Comparison of ENCODE assay signal across 1 cellular context in genomic region chr19:55586976-55587668, GRCh38.
A peak's percentile ranks its signal among the peaks of the same experiment; 100 is the strongest.
TF ChIP-seq lines count a peak whose summit lies in the region.

No MANE protein-coding gene starts in this region.

TF ChIP-seq in GM12878, 131 proteins besides CTCF, POLR2A, EP300 and RAD21 (continues in another document):
- no peak for TF ChIP-seq GATAD2B (conservative IDR thresholded peaks at IDR 0.05; ENCODE audit: low read depth)
- TF ChIP-seq, protein P1, sequence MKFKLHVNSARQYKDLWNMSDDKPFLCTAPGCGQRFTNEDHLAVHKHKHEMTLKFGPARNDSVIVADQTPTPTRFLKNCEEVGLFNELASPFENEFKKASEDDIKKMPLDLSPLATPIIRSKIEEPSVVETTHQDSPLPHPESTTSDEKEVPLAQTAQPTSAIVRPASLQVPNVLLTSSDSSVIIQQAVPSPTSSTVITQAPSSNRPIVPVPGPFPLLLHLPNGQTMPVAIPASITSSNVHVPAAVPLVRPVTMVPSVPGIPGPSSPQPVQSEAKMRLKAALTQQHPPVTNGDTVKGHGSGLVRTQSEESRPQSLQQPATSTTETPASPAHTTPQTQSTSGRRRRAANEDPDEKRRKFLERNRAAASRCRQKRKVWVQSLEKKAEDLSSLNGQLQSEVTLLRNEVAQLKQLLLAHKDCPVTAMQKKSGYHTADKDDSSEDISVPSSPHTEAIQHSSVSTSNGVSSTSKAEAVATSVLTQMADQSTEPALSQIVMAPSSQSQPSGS (IDR thresholded peaks at IDR 0.05; ENCODE audit: low read length), result no peak
- no peak for TF ChIP-seq SMC3 (IDR thresholded peaks at IDR 0.05; ENCODE audit: borderline replicate concordance, low read length)
- TF ChIP-seq, protein P2, sequence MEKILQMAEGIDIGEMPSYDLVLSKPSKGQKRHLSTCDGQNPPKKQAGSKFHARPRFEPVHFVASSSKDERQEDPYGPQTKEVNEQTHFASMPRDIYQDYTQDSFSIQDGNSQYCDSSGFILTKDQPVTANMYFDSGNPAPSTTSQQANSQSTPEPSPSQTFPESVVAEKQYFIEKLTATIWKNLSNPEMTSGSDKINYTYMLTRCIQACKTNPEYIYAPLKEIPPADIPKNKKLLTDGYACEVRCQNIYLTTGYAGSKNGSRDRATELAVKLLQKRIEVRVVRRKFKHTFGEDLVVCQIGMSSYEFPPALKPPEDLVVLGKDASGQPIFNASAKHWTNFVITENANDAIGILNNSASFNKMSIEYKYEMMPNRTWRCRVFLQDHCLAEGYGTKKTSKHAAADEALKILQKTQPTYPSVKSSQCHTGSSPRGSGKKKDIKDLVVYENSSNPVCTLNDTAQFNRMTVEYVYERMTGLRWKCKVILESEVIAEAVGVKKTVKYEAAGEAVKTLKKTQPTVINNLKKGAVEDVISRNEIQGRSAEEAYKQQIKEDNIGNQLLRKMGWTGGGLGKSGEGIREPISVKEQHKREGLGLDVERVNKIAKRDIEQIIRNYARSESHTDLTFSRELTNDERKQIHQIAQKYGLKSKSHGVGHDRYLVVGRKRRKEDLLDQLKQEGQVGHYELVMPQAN (conservative IDR thresholded peaks at IDR 0.05), result no peak
- TF ChIP-seq USF1 (IDR thresholded peaks at IDR 0.05; ENCODE audit: borderline replicate concordance, extremely low read length, insufficient read depth, low read depth, low read length), result no peak
- TF ChIP-seq ETV6 (conservative IDR thresholded peaks at IDR 0.05 in 1 of 2, IDR thresholded peaks at IDR 0.05 in 1 of 2; ENCODE audit: borderline replicate concordance in 1 of 2, low read depth in 1 of 2), result no peak
- TF ChIP-seq RELB (IDR thresholded peaks at IDR 0.05; ENCODE audit: low read depth), result no peak
- TF ChIP-seq SRF (IDR thresholded peaks at IDR 0.05; ENCODE audit: low read depth in 2 of 2, low read length in 2 of 2), result no peak
- TF ChIP-seq MEF2B (IDR thresholded peaks at IDR 0.05; ENCODE audit: partially characterized antibody, poor library complexity, severe bottlenecking), result no peak
- TF ChIP-seq IKZF1 (conservative IDR thresholded peaks at IDR 0.05), result 0 out of 2 replicates have a peak, but pooled peaks have one; percentile 24
- no peak for TF ChIP-seq ATF7 (IDR thresholded peaks at IDR 0.05; ENCODE audit: low read depth)
- TF ChIP-seq PML (IDR thresholded peaks at IDR 0.05; ENCODE audit: low read length), result no peak
- no peak for TF ChIP-seq HDAC2 (IDR thresholded peaks at IDR 0.05)
- no peak for TF ChIP-seq TCF12 (IDR thresholded peaks at IDR 0.05; ENCODE audit: low read depth, low read length)
- no peak for TF ChIP-seq HCFC1 (IDR thresholded peaks at IDR 0.05; ENCODE audit: low read length)
- no peak for TF ChIP-seq SMARCA5 (IDR thresholded peaks at IDR 0.05)
- no peak for TF ChIP-seq MLLT1 (IDR thresholded peaks at IDR 0.05)
- TF ChIP-seq BCL11A (IDR thresholded peaks at IDR 0.05; ENCODE audit: low read depth, low read length), result no peak
- TF ChIP-seq, protein P3, sequence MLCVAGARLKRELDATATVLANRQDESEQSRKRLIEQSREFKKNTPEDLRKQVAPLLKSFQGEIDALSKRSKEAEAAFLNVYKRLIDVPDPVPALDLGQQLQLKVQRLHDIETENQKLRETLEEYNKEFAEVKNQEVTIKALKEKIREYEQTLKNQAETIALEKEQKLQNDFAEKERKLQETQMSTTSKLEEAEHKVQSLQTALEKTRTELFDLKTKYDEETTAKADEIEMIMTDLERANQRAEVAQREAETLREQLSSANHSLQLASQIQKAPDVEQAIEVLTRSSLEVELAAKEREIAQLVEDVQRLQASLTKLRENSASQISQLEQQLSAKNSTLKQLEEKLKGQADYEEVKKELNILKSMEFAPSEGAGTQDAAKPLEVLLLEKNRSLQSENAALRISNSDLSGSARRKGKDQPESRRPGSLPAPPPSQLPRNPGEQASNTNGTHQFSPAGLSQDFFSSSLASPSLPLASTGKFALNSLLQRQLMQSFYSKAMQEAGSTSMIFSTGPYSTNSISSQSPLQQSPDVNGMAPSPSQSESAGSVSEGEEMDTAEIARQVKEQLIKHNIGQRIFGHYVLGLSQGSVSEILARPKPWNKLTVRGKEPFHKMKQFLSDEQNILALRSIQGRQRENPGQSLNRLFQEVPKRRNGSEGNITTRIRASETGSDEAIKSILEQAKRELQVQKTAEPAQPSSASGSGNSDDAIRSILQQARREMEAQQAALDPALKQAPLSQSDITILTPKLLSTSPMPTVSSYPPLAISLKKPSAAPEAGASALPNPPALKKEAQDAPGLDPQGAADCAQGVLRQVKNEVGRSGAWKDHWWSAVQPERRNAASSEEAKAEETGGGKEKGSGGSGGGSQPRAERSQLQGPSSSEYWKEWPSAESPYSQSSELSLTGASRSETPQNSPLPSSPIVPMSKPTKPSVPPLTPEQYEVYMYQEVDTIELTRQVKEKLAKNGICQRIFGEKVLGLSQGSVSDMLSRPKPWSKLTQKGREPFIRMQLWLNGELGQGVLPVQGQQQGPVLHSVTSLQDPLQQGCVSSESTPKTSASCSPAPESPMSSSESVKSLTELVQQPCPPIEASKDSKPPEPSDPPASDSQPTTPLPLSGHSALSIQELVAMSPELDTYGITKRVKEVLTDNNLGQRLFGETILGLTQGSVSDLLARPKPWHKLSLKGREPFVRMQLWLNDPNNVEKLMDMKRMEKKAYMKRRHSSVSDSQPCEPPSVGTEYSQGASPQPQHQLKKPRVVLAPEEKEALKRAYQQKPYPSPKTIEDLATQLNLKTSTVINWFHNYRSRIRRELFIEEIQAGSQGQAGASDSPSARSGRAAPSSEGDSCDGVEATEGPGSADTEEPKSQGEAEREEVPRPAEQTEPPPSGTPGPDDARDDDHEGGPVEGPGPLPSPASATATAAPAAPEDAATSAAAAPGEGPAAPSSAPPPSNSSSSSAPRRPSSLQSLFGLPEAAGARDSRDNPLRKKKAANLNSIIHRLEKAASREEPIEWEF (IDR thresholded peaks at IDR 0.05; ENCODE audit: insufficient replicate concordance, low read depth, low read length), result no peak
- no peak for TF ChIP-seq POLR2AphosphoS5 (IDR thresholded peaks at IDR 0.05; ENCODE audit: low read length)
- no peak for TF ChIP-seq FOXM1 (IDR thresholded peaks at IDR 0.05; ENCODE audit: low read depth, low read length)
- TF ChIP-seq, protein P4, sequence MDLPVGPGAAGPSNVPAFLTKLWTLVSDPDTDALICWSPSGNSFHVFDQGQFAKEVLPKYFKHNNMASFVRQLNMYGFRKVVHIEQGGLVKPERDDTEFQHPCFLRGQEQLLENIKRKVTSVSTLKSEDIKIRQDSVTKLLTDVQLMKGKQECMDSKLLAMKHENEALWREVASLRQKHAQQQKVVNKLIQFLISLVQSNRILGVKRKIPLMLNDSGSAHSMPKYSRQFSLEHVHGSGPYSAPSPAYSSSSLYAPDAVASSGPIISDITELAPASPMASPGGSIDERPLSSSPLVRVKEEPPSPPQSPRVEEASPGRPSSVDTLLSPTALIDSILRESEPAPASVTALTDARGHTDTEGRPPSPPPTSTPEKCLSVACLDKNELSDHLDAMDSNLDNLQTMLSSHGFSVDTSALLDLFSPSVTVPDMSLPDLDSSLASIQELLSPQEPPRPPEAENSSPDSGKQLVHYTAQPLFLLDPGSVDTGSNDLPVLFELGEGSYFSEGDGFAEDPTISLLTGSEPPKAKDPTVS (IDR thresholded peaks at IDR 0.05; ENCODE audit: low read depth, low read length), result no peak
- no peak for TF ChIP-seq NFIC (IDR thresholded peaks at IDR 0.05; ENCODE audit: low read depth, low read length)
- TF ChIP-seq, protein P5, sequence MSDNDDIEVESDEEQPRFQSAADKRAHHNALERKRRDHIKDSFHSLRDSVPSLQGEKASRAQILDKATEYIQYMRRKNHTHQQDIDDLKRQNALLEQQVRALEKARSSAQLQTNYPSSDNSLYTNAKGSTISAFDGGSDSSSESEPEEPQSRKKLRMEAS (IDR thresholded peaks at IDR 0.05; ENCODE audit: low read depth, low read length), result no peak
- no peak for TF ChIP-seq KLF5 (IDR thresholded peaks at IDR 0.05; ENCODE audit: partially characterized antibody)
- TF ChIP-seq JUND (IDR thresholded peaks at IDR 0.05; ENCODE audit: low read depth, low read length), result no peak
- no peak for TF ChIP-seq BCLAF1 (IDR thresholded peaks at IDR 0.05)
- TF ChIP-seq IKZF2 (IDR thresholded peaks at IDR 0.05), result no peak
- TF ChIP-seq BMI1 (IDR thresholded peaks at IDR 0.05; ENCODE audit: borderline replicate concordance), result peak; percentile 98
- TF ChIP-seq NFXL1 (IDR thresholded peaks at IDR 0.05; ENCODE audit: borderline replicate concordance), result no peak
- TF ChIP-seq SIX5 (IDR thresholded peaks at IDR 0.05; ENCODE audit: low read depth, low read length, severe bottlenecking), result no peak
- TF ChIP-seq FOXK2 (IDR thresholded peaks at IDR 0.05), result no peak
- TF ChIP-seq BACH1 (IDR thresholded peaks at IDR 0.05; ENCODE audit: borderline replicate concordance), result no peak
- TF ChIP-seq SUZ12 (IDR thresholded peaks at IDR 0.05; ENCODE audit: unreplicated experiment), result no peak
- no peak for TF ChIP-seq NR2C2 (IDR thresholded peaks at IDR 0.05; ENCODE audit: borderline replicate concordance, control insufficient read depth, insufficient read length, low read depth)
- TF ChIP-seq ZBED1 (IDR thresholded peaks at IDR 0.05; ENCODE audit: borderline replicate concordance), result no peak
- TF ChIP-seq, protein P6, sequence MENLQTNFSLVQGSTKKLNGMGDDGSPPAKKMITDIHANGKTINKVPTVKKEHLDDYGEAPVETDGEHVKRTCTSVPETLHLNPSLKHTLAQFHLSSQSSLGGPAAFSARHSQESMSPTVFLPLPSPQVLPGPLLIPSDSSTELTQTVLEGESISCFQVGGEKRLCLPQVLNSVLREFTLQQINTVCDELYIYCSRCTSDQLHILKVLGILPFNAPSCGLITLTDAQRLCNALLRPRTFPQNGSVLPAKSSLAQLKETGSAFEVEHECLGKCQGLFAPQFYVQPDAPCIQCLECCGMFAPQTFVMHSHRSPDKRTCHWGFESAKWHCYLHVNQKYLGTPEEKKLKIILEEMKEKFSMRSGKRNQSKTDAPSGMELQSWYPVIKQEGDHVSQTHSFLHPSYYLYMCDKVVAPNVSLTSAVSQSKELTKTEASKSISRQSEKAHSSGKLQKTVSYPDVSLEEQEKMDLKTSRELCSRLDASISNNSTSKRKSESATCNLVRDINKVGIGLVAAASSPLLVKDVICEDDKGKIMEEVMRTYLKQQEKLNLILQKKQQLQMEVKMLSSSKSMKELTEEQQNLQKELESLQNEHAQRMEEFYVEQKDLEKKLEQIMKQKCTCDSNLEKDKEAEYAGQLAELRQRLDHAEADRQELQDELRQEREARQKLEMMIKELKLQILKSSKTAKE (IDR thresholded peaks at IDR 0.05; ENCODE audit: low read depth, poor library complexity, severe bottlenecking), result no peak
- TF ChIP-seq, protein P7, sequence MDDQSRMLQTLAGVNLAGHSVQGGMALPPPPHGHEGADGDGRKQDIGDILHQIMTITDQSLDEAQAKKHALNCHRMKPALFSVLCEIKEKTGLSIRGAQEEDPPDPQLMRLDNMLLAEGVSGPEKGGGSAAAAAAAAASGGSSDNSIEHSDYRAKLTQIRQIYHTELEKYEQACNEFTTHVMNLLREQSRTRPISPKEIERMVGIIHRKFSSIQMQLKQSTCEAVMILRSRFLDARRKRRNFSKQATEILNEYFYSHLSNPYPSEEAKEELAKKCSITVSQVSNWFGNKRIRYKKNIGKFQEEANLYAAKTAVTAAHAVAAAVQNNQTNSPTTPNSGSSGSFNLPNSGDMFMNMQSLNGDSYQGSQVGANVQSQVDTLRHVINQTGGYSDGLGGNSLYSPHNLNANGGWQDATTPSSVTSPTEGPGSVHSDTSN (IDR thresholded peaks at IDR 0.05; ENCODE audit: insufficient replicate concordance, low read depth, low read length), result no peak
